Comparison of ENCODE assay signal across 1 cellular context in genomic region chr7:115682507-115682906, GRCh38.
TF ChIP-seq lines count a peak whose summit lies in the region.

No MANE protein-coding gene starts in this region.

TF ChIP-seq in GM12878, 131 proteins besides CTCF, POLR2A, EP300 and RAD21 (continued from another document):
- no peak for TF ChIP-seq IRF3 (IDR thresholded peaks at IDR 0.05)
- TF ChIP-seq PRDM15 (CRISPR knock-in tag; IDR thresholded peaks at IDR 0.05), result no peak
- TF ChIP-seq ESRRA (IDR thresholded peaks at IDR 0.05; ENCODE audit: low read length), result no peak
- no peak for TF ChIP-seq PAX8 (IDR thresholded peaks at IDR 0.05)
- TF ChIP-seq HDGF (IDR thresholded peaks at IDR 0.05), result no peak
- no peak for TF ChIP-seq BMI1 (IDR thresholded peaks at IDR 0.05; ENCODE audit: borderline replicate concordance)
- TF ChIP-seq YY1 (IDR thresholded peaks at IDR 0.05; ENCODE audit: low read depth, low read length), result no peak
- no peak for TF ChIP-seq EGR1 (IDR thresholded peaks at IDR 0.05; ENCODE audit: borderline replicate concordance in 1 of 2, low read depth in 2 of 2, low read length in 2 of 2)
- no peak for TF ChIP-seq SIN3A (IDR thresholded peaks at IDR 0.05; ENCODE audit: low read depth, low read length)
- no peak for TF ChIP-seq MTA2 (IDR thresholded peaks at IDR 0.05; ENCODE audit: low read depth)
- no peak for TF ChIP-seq SIX5 (IDR thresholded peaks at IDR 0.05; ENCODE audit: low read depth, low read length, severe bottlenecking)
- no peak for TF ChIP-seq HDAC2 (IDR thresholded peaks at IDR 0.05)
- TF ChIP-seq, protein P1, sequence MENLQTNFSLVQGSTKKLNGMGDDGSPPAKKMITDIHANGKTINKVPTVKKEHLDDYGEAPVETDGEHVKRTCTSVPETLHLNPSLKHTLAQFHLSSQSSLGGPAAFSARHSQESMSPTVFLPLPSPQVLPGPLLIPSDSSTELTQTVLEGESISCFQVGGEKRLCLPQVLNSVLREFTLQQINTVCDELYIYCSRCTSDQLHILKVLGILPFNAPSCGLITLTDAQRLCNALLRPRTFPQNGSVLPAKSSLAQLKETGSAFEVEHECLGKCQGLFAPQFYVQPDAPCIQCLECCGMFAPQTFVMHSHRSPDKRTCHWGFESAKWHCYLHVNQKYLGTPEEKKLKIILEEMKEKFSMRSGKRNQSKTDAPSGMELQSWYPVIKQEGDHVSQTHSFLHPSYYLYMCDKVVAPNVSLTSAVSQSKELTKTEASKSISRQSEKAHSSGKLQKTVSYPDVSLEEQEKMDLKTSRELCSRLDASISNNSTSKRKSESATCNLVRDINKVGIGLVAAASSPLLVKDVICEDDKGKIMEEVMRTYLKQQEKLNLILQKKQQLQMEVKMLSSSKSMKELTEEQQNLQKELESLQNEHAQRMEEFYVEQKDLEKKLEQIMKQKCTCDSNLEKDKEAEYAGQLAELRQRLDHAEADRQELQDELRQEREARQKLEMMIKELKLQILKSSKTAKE (IDR thresholded peaks at IDR 0.05; ENCODE audit: low read depth, poor library complexity, severe bottlenecking), result no peak
TF ChIP-seq in GM12878: peak in this region for 0.
